In the genomic region with DNA sequence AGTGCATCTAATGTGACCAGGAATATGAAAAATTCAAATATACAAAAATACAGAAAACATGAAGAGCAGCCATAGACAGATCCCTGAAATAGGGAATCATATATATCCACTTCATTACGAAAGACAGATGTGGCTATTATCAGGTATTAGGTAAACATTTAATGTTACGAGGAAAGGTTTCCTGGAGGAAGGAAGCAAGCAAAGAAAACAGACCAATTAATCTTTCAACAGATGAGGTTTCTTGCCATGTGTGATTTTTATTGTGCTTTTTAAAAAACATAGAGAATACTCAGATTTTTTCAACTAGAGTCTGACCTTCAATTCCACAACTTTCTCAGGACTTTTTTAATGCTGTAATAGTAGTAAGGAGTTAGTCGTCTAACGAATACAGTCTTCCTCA, we compare ENCODE assay signal across 19 cellular contexts.
"Had no signal": no experiment of that assay in that cellular context is flagged by ENCODE, and none has a peak within 500 bp of the region (broad histone marks: within the 10 kb centered on the region; RNA-seq: fewer than 3 reads in every experiment).

No MANE protein-coding gene starts in this region.

- H3K27ac ChIP-seq: SJSA1, SK-N-MC had no signal

- DNase-seq: KBM-7, MV-4-11, NCI-H1048, NCI-H1105, NCI-H1417, NCI-H1436 treated with DMSO at 0.1 percent for 48 hours, NCI-H1694 treated with DMSO at 0.1 percent for 48 hours, NCI-H1930, NCI-H2081, NCI-H2107, NCI-H2227 treated with DMSO at 0.1 percent for 48 hours, NCI-H524, NCI-H526 treated with DMSO at 0.1 percent for 48 hours, NCI-H774, Right ventricle myocardium superior, RPMI8226, SIG-M5 had no signal

- H3K27me3 ChIP-seq: SJSA1 had no signal

- H3K4me1 ChIP-seq: SJSA1 had no signal

- H3K36me3 ChIP-seq: SJSA1 had no signal

- H3K4me3 ChIP-seq: SJSA1, SK-N-MC had no signal

- H3K9me3 ChIP-seq: SJSA1 had no signal
